10 cellular contexts compared by ENCODE assay signal in genomic region chr17:21316887-21317500, GRCh38. TPM values are rescaled to one million over a fixed set of nuclear protein-coding genes. Genes with fewer than 3 reads are reported as not detected.
DNase-seq lines count a peak whose midpoint lies in the region; ATAC-seq, FAIRE-seq and TF ChIP-seq lines count a peak whose summit lies in the region.
"Not testable (repeated sequence)": the region's sequence is repeated elsewhere in the genome, so short reads cannot be mapped to it uniquely, and the experiment has no call there.
"Had no signal": no experiment of that assay in that cellular context is flagged by ENCODE, and none has a peak within 500 bp of the region (broad histone marks: within the 10 kb centered on the region; RNA-seq: fewer than 3 reads in every experiment).

No MANE protein-coding gene starts in this region.

- H3K27me3 ChIP-seq in lower lobe of right lung (ENCODE audit: low read depth); trophoblast cell (ENCODE audit: insufficient read depth, low read length): not testable (repeated sequence)

- not testable (repeated sequence) for H3K4ac ChIP-seq in trophoblast cell (ENCODE audit: low read depth, low read length)

- H3K36me3 ChIP-seq in lower lobe of right lung (peaks cover 29% of the 10 kb centered on the region), trophoblast cell (ENCODE audit: control insufficient read depth in 1 of 2, insufficient read depth in 2 of 2, low read length in 2 of 2) (peaks cover 10 to 14% of the 10 kb centered on the region in 2 experiments)

- H3K4me1 Mint-ChIP-seq in T-helper 17 cell; MCF 10A (ENCODE audit: insufficient read depth, unreplicated experiment): not testable (repeated sequence)

- not testable (repeated sequence) for H3K27me3 Mint-ChIP-seq in T-helper 17 cell; MCF 10A (ENCODE audit: insufficient read depth, unreplicated experiment)

- H3K4me1 ChIP-seq in lower lobe of right lung; trophoblast cell (ENCODE audit: control insufficient read depth in 1 of 2, insufficient read depth in 2 of 2, low read length in 2 of 2): not testable (repeated sequence)

- H3K4me3 ChIP-seq in lower lobe of right lung, result peak overlapping the region; percentile 33
- not testable (repeated sequence) for H3K4me3 ChIP-seq in trophoblast cell (ENCODE audit: low read depth, low read length)

- not testable (repeated sequence) for H2BK5ac ChIP-seq in trophoblast cell (ENCODE audit: low read depth, low read length, poor library complexity)

- H3K27ac Mint-ChIP-seq in T-helper 17 cell, result not testable (repeated sequence)
- peak overlapping the region; percentile 54 for H3K27ac Mint-ChIP-seq in MCF 10A (ENCODE audit: low read depth, unreplicated experiment)

- FAIRE-seq in urothelium cell line (lab: Jason Lieb, UNC), result peak; percentile 9

- not testable (repeated sequence) for TF ChIP-seq CTCF in MCF 10A (IDR thresholded peaks at IDR 0.05; ENCODE audit: unreplicated experiment); lower lobe of right lung (IDR thresholded peaks at IDR 0.05)

- peak overlapping the region; percentile 66 for H2AFZ ChIP-seq in trophoblast cell (ENCODE audit: insufficient read depth, low read length, poor library complexity)

- H3K27ac ChIP-seq in lower lobe of right lung; trophoblast cell (ENCODE audit: low read depth, low read length): not testable (repeated sequence)

- peak overlapping the region; percentile 61 for H4K8ac ChIP-seq in trophoblast cell (ENCODE audit: low read depth, low read length)

- not testable (repeated sequence) for H3K36me3 Mint-ChIP-seq in T-helper 17 cell (ENCODE audit: low read depth); MCF 10A (ENCODE audit: insufficient read depth, unreplicated experiment)

- WGBS in trophoblast cell (ENCODE audit: extremely low coverage, insufficient coverage, insufficient read length), result no CpG with 5 or more reads among the region's 37 CpGs

- not testable (repeated sequence) for H2AK5ac ChIP-seq in trophoblast cell (ENCODE audit: low read length)

- DNase-seq in T-helper 17 cell; MCF 10A (ENCODE audit: unreplicated experiment); lower lobe of right lung; trophoblast cell; urothelium cell line (ENCODE audit: low spot score): not testable (repeated sequence)
- peak; percentile 10 for DNase-seq in foreskin melanocyte

- H3K23ac ChIP-seq in trophoblast cell (ENCODE audit: low read length), result not testable (repeated sequence)

- H3K14ac ChIP-seq in trophoblast cell (ENCODE audit: low read length), result not testable (repeated sequence)

- not testable (repeated sequence) for H3K18ac ChIP-seq in trophoblast cell (ENCODE audit: low read length)

- not testable (repeated sequence) for H2BK12ac ChIP-seq in trophoblast cell (ENCODE audit: low read length)

- not testable (repeated sequence) for H3K9me3 ChIP-seq in T-helper 17 cell (ENCODE audit: control insufficient read depth, low read length, poor library complexity, severe bottlenecking); lower lobe of right lung; trophoblast cell (ENCODE audit: insufficient read depth, low read depth, low read length)

- H4K12ac ChIP-seq in trophoblast cell (ENCODE audit: low read depth, low read length), result not testable (repeated sequence)

- H2BK120ac ChIP-seq in trophoblast cell (ENCODE audit: insufficient read depth, low read length, poor library complexity), result not testable (repeated sequence)

- ATAC-seq in GM18907 (IDR thresholded peaks at IDR 0.05; ENCODE audit: unreplicated experiment) (peak; percentile 3), HG03439 (IDR thresholded peaks at IDR 0.05; ENCODE audit: unreplicated experiment) (peak; percentile 11), T-helper 17 cell (peak; percentile 28), lower lobe of right lung (peak; percentile 41 to 42)

- TSS peak; percentile 19 for BruUV-seq in MCF 10A (replicated peaks; lab: Mats Ljungman, UMichigan)

- not testable (repeated sequence) for H3K79me2 ChIP-seq in trophoblast cell (ENCODE audit: control insufficient read depth, insufficient read depth, low read length, poor library complexity)

- H3K9ac ChIP-seq in trophoblast cell (ENCODE audit: low read length), result not testable (repeated sequence)

- CTCF ChIA-PET in MCF 10A (lab: Yijun Ruan, JAX), result not testable (repeated sequence)

- peak overlapping the region; percentile 66 for H3K4me2 ChIP-seq in trophoblast cell (ENCODE audit: low read length)

- intact Hi-C loops in MCF 10A (cut with micrococcal nuclease); lower lobe of right lung (cut with DNase I): not testable (repeated sequence)

- not testable (repeated sequence) for H3K79me1 ChIP-seq in trophoblast cell (ENCODE audit: low read length)

- not testable (repeated sequence) for H3K4me3 Mint-ChIP-seq in T-helper 17 cell; MCF 10A (ENCODE audit: unreplicated experiment)

- H4K91ac ChIP-seq in trophoblast cell (ENCODE audit: low read depth, low read length), result not testable (repeated sequence)

- POLR2A ChIA-PET in MCF 10A (lab: Yijun Ruan, JAX), result not testable (repeated sequence)

- H3K9me3 Mint-ChIP-seq in MCF 10A (ENCODE audit: unreplicated experiment), result not testable (repeated sequence)

RNA-seq across cellular contexts. Expression of gene MAP2K3, which starts 32.5 kb away (rescaled TPM):
- total RNA-seq in T-helper 17 cell (10 to 100 TPM; 61.2 to 73.0 TPM), MCF 10A (2022) (25.7 and 45.2 TPM in 2 replicates), lower lobe of right lung (55.2 TPM)
- 23.0 and 23.8 TPM in 2 replicates for polyA plus RNA-seq in trophoblast cell (2013)

RNA-seq across cellular contexts. Expression of gene KCNJ12, which starts 59.2 kb away (rescaled TPM):
- total RNA-seq in T-helper 17 cell (under 1 TPM in 1 of 2 donors, not detected in 1; 0.12 TPM), MCF 10A (2022) (0.05 TPM in 1 of 2 replicates, not detected in the other), lower lobe of right lung (1.9 TPM)
- polyA plus RNA-seq in trophoblast cell (2013), result 0.17 and 0.22 TPM in 2 replicates
- total RNA-seq: activated CD4-positive, alpha-beta memory T cell treated with anti-CD3 and anti-CD28 coated beads, Interleukin-2, amount 10 ng/mL, durations not matched to agents 7 days and 5 days; CD4-positive, alpha-beta memory T cell had no signal
- polyA plus RNA-seq: CD4-positive, alpha-beta memory T cell had no signal
